ENCODE assay signal across 35 cellular contexts in genomic region chr16:4354512-4355409, GRCh38. TPM values are rescaled to one million over a fixed set of nuclear protein-coding genes. Genes with fewer than 3 reads are reported as not detected.
"Had no signal": no experiment of that assay in that cellular context is flagged by ENCODE, and none has a peak within 500 bp of the region (broad histone marks: within the 10 kb centered on the region; RNA-seq: fewer than 3 reads in every experiment).

No MANE protein-coding gene starts in this region.

- H3K27me3 ChIP-seq: adrenal gland, body of pancreas, colonic mucosa, gastrocnemius medialis, hepatocyte, pancreas, suprapubic skin, tibial artery, upper lobe of right lung had no signal

- H3K36me3 Mint-ChIP-seq: naive B cell had no signal

- H3K4me2 ChIP-seq: hepatocyte, SK-N-SH, smooth muscle cell had no signal

- H2AFZ ChIP-seq: hepatocyte had no signal

- H3K27me3 Mint-ChIP-seq: activated CD4-positive, alpha-beta T cell treated with anti-CD3 and anti-CD28 coated beads for 36 hours; activated CD8-positive, alpha-beta memory T cell treated with anti-CD3 and anti-CD28 coated beads, Interleukin-2, amount 10 ng/mL, durations not matched to agents 7 days and 5 days; activated naive CD4-positive, alpha-beta T cell treated with anti-CD3 and anti-CD28 coated beads, Interleukin-2, amount 50 U/mL, for 24 hours; naive B cell had no signal

- H3K27ac ChIP-seq: adrenal gland, body of pancreas, colonic mucosa, gastrocnemius medialis, hepatocyte, pancreas, prostate gland, suprapubic skin, tibial artery, upper lobe of right lung had no signal

- ATAC-seq: activated CD4-positive, alpha-beta T cell treated with anti-CD3 and anti-CD28 coated beads for 36 hours; activated CD8-positive, alpha-beta memory T cell treated with anti-CD3 and anti-CD28 coated beads, Interleukin-2, amount 10 ng/mL, durations not matched to agents 7 days and 5 days; activated CD8-positive, alpha-beta T cell treated with anti-CD3 and anti-CD28 coated beads, Interleukin-2, amount 10 ng/mL, durations not matched to agents 7 days and 5 days; body of pancreas; gastrocnemius medialis; left colon; pancreas; upper lobe of right lung had no signal

- H3K9me3 ChIP-seq: adrenal gland, body of pancreas, colonic mucosa, gastrocnemius medialis, pancreas, prostate gland, SK-N-SH, suprapubic skin, tibial artery, upper lobe of right lung had no signal

- H3K4me3 ChIP-seq: adrenal gland, body of pancreas, colonic mucosa, gastrocnemius medialis, hepatocyte, pancreas, prostate gland, smooth muscle cell, suprapubic skin, tibial artery, upper lobe of right lung had no signal

- DNase-seq: activated CD4-positive, alpha-beta T cell treated with anti-CD3 and anti-CD28 coated beads for 36 hours; activated CD4-positive, CD25-positive, alpha-beta regulatory T cell; activated CD8-positive, alpha-beta memory T cell treated with anti-CD3 and anti-CD28 coated beads, Interleukin-2, amount 10 ng/mL, durations not matched to agents 7 days and 5 days; activated CD8-positive, alpha-beta T cell treated with anti-CD3 and anti-CD28 coated beads, Interleukin-2, amount 10 ng/mL, durations not matched to agents 7 days and 5 days; activated T-cell treated with anti-CD3 and anti-CD28 coated beads, Interleukin-2, amount 50 U/mL, for 48 hours; adrenal gland; aorta; body of pancreas; cerebellar nuclear complex; colonic mucosa; effector CD8-positive, alpha-beta T cell; erythroblast; gastrocnemius medialis; glutamatergic neuron; left colon; mammary epithelial cell; naive B cell; nucleus accumbens; retina; SK-N-SH; stimulated activated CD4-positive, alpha-beta T cell treated with anti-CD3 and anti-CD28 coated beads, Interleukin-1b, Interleukin-23, amount 100 ng/mL, for 48 hours; stimulated activated CD4-positive, alpha-beta T cell treated with anti-CD3 and anti-CD28 coated beads, Interleukin-4, amount 100 ng/mL, for 4 hours; stimulated activated CD8-positive, alpha-beta memory T cell treated with anti-CD3 and anti-CD28 coated beads, Interleukin-4, amount 100 ng/mL, for 48 hours; stimulated activated naive CD4-positive, alpha-beta T cell; tibial artery; upper lobe of right lung had no signal

- H3K9me3 Mint-ChIP-seq: activated naive CD4-positive, alpha-beta T cell treated with anti-CD3 and anti-CD28 coated beads, Interleukin-2, amount 50 U/mL, for 24 hours; mesothelial cell of epicardium; naive B cell had no signal

- H3K36me3 ChIP-seq: colonic mucosa, gastrocnemius medialis, pancreas, prostate gland had no signal

- FAIRE-seq: keratinocyte, pancreas had no signal

- H3K27ac Mint-ChIP-seq: activated CD8-positive, alpha-beta memory T cell treated with anti-CD3 and anti-CD28 coated beads, Interleukin-2, amount 10 ng/mL, durations not matched to agents 7 days and 5 days; activated naive CD4-positive, alpha-beta T cell treated with anti-CD3 and anti-CD28 coated beads, Interleukin-2, amount 50 U/mL, for 24 hours; mesothelial cell of epicardium had no signal

- H3K9ac ChIP-seq: SK-N-SH had no signal

- H3K4me1 ChIP-seq: prostate gland had no signal

- H3K4me3 Mint-ChIP-seq: activated CD4-positive, alpha-beta T cell treated with anti-CD3 and anti-CD28 coated beads for 36 hours; activated CD8-positive, alpha-beta memory T cell treated with anti-CD3 and anti-CD28 coated beads, Interleukin-2, amount 10 ng/mL, durations not matched to agents 7 days and 5 days; activated CD8-positive, alpha-beta T cell treated with anti-CD3 and anti-CD28 coated beads, Interleukin-2, amount 10 ng/mL, durations not matched to agents 7 days and 5 days; activated naive CD4-positive, alpha-beta T cell treated with anti-CD3 and anti-CD28 coated beads, Interleukin-2, amount 50 U/mL, for 24 hours; mesothelial cell of epicardium had no signal

RNA-seq across cellular contexts. Expression of gene VASN, which starts 16.9 kb away (rescaled TPM):
- total RNA-seq: activated CD4-positive, alpha-beta T cell treated with anti-CD3 and anti-CD28 coated beads for 36 hours; activated CD8-positive, alpha-beta memory T cell treated with anti-CD3 and anti-CD28 coated beads, Interleukin-2, amount 10 ng/mL, durations not matched to agents 7 days and 5 days; activated CD8-positive, alpha-beta T cell treated with anti-CD3 and anti-CD28 coated beads, Interleukin-2, amount 10 ng/mL, durations not matched to agents 7 days and 5 days; T-helper 2 cell treated with Interferon-gamma antibody and Interleukin-4, amounts not matched to agents 100 ng/mL and 5 ng/mL, for 36 hours had no signal
